In the genomic region with DNA sequence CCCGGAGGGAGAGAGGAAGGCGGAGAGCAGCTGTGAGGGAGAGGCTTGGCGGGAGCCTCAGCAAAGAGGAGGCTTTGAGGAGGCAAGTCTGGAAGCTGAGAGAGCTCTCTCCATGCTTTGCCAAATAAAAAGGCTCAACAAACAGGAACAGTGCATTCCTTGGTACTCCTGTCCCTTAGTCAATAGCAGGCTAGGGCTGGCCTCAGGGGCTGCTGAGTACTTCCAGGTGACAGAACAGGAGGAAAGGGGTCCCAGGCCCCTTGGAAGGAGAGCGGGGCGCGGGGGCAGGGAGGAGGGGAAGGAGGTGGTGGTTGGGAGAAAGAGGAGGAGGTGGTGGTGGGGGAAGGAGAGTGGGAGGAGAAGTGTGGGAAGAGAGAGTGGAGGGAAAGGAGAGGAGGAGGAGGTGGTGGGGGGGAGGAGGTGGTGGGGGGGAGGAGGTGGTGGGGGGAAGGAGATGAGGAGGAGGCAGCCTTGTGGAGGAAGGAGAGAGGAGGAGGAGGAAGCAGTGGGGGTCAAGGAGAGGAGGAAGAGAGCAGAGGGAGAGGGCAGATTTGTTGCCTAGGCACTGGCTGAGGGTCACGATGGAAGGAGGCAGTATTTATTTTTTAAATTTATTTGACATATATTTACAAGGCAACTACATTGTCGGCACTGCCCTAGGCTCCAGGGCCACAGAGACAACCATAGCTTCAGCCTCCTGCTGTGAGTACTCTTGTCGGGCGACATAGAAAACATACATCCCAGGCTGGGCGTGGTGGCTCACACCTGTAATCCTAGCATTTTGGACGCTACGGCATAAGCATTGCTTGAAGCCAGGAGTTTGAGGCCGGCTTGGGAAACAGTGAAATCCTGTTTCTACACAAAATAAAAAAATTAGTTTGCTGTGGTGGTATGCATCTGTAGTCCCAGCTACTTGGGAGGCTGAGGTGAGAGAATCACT, we compare ENCODE assay signal across 7 cellular contexts.
DNase-seq lines count a peak whose midpoint lies in the region; ATAC-seq and TF ChIP-seq lines count a peak whose summit lies in the region.

No MANE protein-coding gene starts in this region.

- H3K36me3 Mint-ChIP-seq in H9 (ENCODE audit: insufficient read depth in 1 of 3, low read depth in 3 of 3) (no peaks in the 10 kb centered on the region), T-cell (no peaks in the 10 kb centered on the region)

- no CpG with 5 or more reads among the region's 14 CpGs for WGBS in H9 (ENCODE audit: extremely low coverage, insufficient read length, low lambda C conversion rate)
- 27% methylated on average over 14 of the region's 14 CpGs for WGBS in esophagus muscularis mucosa

- H3K36me3 ChIP-seq in esophagus muscularis mucosa (no peaks in the 10 kb centered on the region), neural cell (ENCODE audit: insufficient read depth, low read length) (no peaks in the 10 kb centered on the region)

- DNase-seq in H9 = no peak
- DNase-seq in T-cell = peak in 1 of 34 experiments; percentile 2
- DNase-seq in esophagus muscularis mucosa (ENCODE audit: extremely low spot score) = peak; percentile 8
- no peak for DNase-seq in stimulated activated naive CD4-positive, alpha-beta T cell treated with Interleukin-2 at 50 U/mL for 16 hours (lab: John Stamatoyannopoulos, UW)
- DNase-seq in NCI-H1694 treated with DMSO at 0.1 percent for 48 hours (lab: John Stamatoyannopoulos, UW) = no peak
- no peak for DNase-seq in GDM1 (lab: John Stamatoyannopoulos, UW)

- H4K91ac ChIP-seq in H9 (ENCODE audit: insufficient read length, low read depth, low read length) = no peak overlapping the region

- no peak overlapping the region for H3K4ac ChIP-seq in H9 (ENCODE audit: low read depth, low read length)

- H2BK20ac ChIP-seq in H9 (ENCODE audit: low read depth, low read length, poor library complexity, severe bottlenecking) = no peak overlapping the region

- H3K4me2 ChIP-seq in H9 (ENCODE audit: insufficient read depth, insufficient read length, low read length) (peak overlapping the region; percentile 70), neural cell (ENCODE audit: low read length) (peak overlapping the region; percentile 30)

- H3K9me3 ChIP-seq in H9 (ENCODE audit: control insufficient read depth, low read depth, low read length) (no peaks in the 10 kb centered on the region), esophagus muscularis mucosa (no peaks in the 10 kb centered on the region), neural cell (ENCODE audit: low read length) (no peaks in the 10 kb centered on the region)

- no peak overlapping the region for H3K23ac ChIP-seq in H9 (ENCODE audit: insufficient read length, low read depth, low read length)

- H3K9ac ChIP-seq in H9 (ENCODE audit: extremely low read depth, insufficient read length, low read length) = no peak overlapping the region
- H3K9ac ChIP-seq in neural cell (ENCODE audit: low read length) = peak overlapping the region; percentile 81

- TF ChIP-seq POLR2A in esophagus muscularis mucosa (IDR thresholded peaks at IDR 0.05; ENCODE audit: low read depth) = no peak

- no peak overlapping the region for H3K27ac ChIP-seq in H9 (ENCODE audit: insufficient read length, low read depth, low read length)
- peak overlapping the region; percentile 92 to 98 (median 97) for H3K27ac ChIP-seq in esophagus muscularis mucosa (replicated peaks in 1 of 4)
- peak overlapping the region; percentile 82 for H3K27ac ChIP-seq in neural cell (ENCODE audit: low read length)

- H3K27ac Mint-ChIP-seq in H9 (peak overlapping the region; percentile 52 to 92 (median 61); a peak in 4 of 7 replicates), T-cell (no peak overlapping the region)

- H2BK12ac ChIP-seq in H9 (ENCODE audit: insufficient read length, low read depth, low read length) = no peak overlapping the region

- H3K9me3 Mint-ChIP-seq in H9 (no peaks in the 10 kb centered on the region; a peak in 3 of 5 replicates), T-cell (no peaks in the 10 kb centered on the region)

- H3K79me1 ChIP-seq in H9 (ENCODE audit: insufficient read depth, low read depth, low read length, poor library complexity, severe bottlenecking) = no peaks in the 10 kb centered on the region

- no peaks in the 10 kb centered on the region for H3F3A ChIP-seq in neural cell (ENCODE audit: insufficient read depth, low read length, poor library complexity, severe bottlenecking)

- H3K14ac ChIP-seq in H9 (ENCODE audit: insufficient read depth, low read length) = no peak overlapping the region

- H2BK5ac ChIP-seq in H9 (ENCODE audit: insufficient read length, low read length) = no peak overlapping the region

- H3K4me3 Mint-ChIP-seq in H9 = peak overlapping the region; percentile 78 to 89
- H3K4me3 Mint-ChIP-seq in T-cell = peak overlapping the region; percentile 74 to 88 (median 78)

- no peak for ATAC-seq in T-cell (replicated peaks in 1 of 4)

- H3K4me1 ChIP-seq in H9 (ENCODE audit: insufficient read depth, low read length) (peaks cover 4% of the 10 kb centered on the region; the same call in 1 of the 2 replicates), esophagus muscularis mucosa (peaks cover 5 to 51% (median 37%) of the 10 kb centered on the region in 4 donors)

- H4K8ac ChIP-seq in H9 (replicated peaks; ENCODE audit: insufficient read length, low read depth, low read length) = no peak overlapping the region

- TF ChIP-seq EP300 in esophagus muscularis mucosa (IDR thresholded peaks at IDR 0.05) (no peak), neural cell (conservative IDR thresholded peaks at IDR 0.05; ENCODE audit: poor library complexity, severe bottlenecking) (no peak)

- H3K27me3 Mint-ChIP-seq in H9 (ENCODE audit: low read depth) = peaks cover 21% of the 10 kb centered on the region
- H3K27me3 Mint-ChIP-seq in T-cell = peaks cover 31 to 35% of the 10 kb centered on the region in 2 donors

- no peak overlapping the region for H3K56ac ChIP-seq in H9 (ENCODE audit: insufficient read length, low read depth, low read length)

- H3K23me2 ChIP-seq in H9 (ENCODE audit: insufficient read length, low read depth, low read length, poor library complexity, severe bottlenecking) = peaks cover 19% of the 10 kb centered on the region

- TF ChIP-seq RAD21 in neural cell (conservative IDR thresholded peaks at IDR 0.05) = no peak

- TF ChIP-seq CTCF in H9 (conservative IDR thresholded peaks at IDR 0.05) (no peak), esophagus muscularis mucosa (IDR thresholded peaks at IDR 0.05) (no peak), neural cell (IDR thresholded peaks at IDR 0.05; ENCODE audit: poor library complexity, severe bottlenecking) (no peak)

- H2AK5ac ChIP-seq in H9 (ENCODE audit: insufficient read length, low read length) = no peak overlapping the region

- H3K4me1 Mint-ChIP-seq in H9 (peaks cover 18 to 25% of the 10 kb centered on the region in 2 experiments), T-cell (peaks cover 21 to 29% (median 22%) of the 10 kb centered on the region in 3 donors)

- H3K4me3 ChIP-seq in esophagus muscularis mucosa (peak overlapping the region; percentile 59 to 80 (median 72)), neural cell (ENCODE audit: low read length) (peak overlapping the region; percentile 75)

- no peak overlapping the region for H2BK120ac ChIP-seq in H9 (ENCODE audit: low read depth, low read length, poor library complexity, severe bottlenecking)

- H2BK15ac ChIP-seq in H9 (ENCODE audit: low read depth, low read length) = no peak overlapping the region

- H4K20me1 ChIP-seq in H9 (ENCODE audit: control insufficient read depth, insufficient read depth, insufficient read length) (no peaks in the 10 kb centered on the region), neural cell (ENCODE audit: insufficient read depth) (no peaks in the 10 kb centered on the region)

- H3K18ac ChIP-seq in H9 (ENCODE audit: insufficient read length, low read depth, low read length) = no peak overlapping the region

- H3K79me2 ChIP-seq in H9 (ENCODE audit: insufficient read depth, low read length) (no peaks in the 10 kb centered on the region), neural cell (replicated peaks; ENCODE audit: insufficient read depth, low read length) (no peaks in the 10 kb centered on the region)

- POLR2A ChIA-PET in T-cell (lab: Charles Lee) = no interaction called here

- H3T11ph ChIP-seq in H9 (ENCODE audit: low read length) = no peak overlapping the region

- H3K27me3 ChIP-seq in H9 (ENCODE audit: insufficient read depth, low read length) (no peaks in the 10 kb centered on the region; the same call in 1 of the 2 replicates), esophagus muscularis mucosa (no peaks in the 10 kb centered on the region), neural cell (ENCODE audit: insufficient read depth, low read depth, low read length) (no peaks in the 10 kb centered on the region)

- H3K9me2 ChIP-seq in neural cell (ENCODE audit: insufficient read depth, low read length) = no peaks in the 10 kb centered on the region

- H4K5ac ChIP-seq in H9 (ENCODE audit: insufficient read length, low read depth, low read length) = no peak overlapping the region

- intact Hi-C loops in esophagus muscularis mucosa (cut with DNase I) = loop anchor here (2.0 to 10.0 kb wide), 5 partner anchors 70 to 855 kb away; a partner anchor contains a TSS

- CTCF ChIA-PET in T-cell (lab: Charles Lee) = interaction anchor here (0.6 to 1.2 kb wide), 8 partner anchors 8 to 1032 kb away, joined by 3 to 9 read pairs (median 4); no protein-coding TSS in a partner anchor

- no peak overlapping the region for H2AFZ ChIP-seq in H9 (ENCODE audit: low read length)
- peak overlapping the region; percentile 67 for H2AFZ ChIP-seq in neural cell (ENCODE audit: low read depth, low read length)

TF ChIP-seq in neural cell, 6 proteins besides CTCF, POLR2A, EP300 and RAD21:
- TF ChIP-seq TAF1 (IDR thresholded peaks at IDR 0.05; ENCODE audit: low read depth) (no peak), MXI1 (conservative IDR thresholded peaks at IDR 0.05; ENCODE audit: poor library complexity, severe bottlenecking) (no peak), SMC3 (conservative IDR thresholded peaks at IDR 0.05; ENCODE audit: poor library complexity) (no peak), POLR2AphosphoS5 (IDR thresholded peaks at IDR 0.05) (no peak)

Comparison
In these comparisons a context has a peak if more than half of its experiments do, and no peak if none do; other contexts are left out.
1. H3K27ac Mint-ChIP-seq: peak in H9 (3 of 3); none in T-cell (0 of 2).